8 cellular contexts compared by ENCODE assay signal in genomic region chr17:28644782-28645575, GRCh38.
A peak's percentile ranks its signal among the peaks of the same experiment; 100 is the strongest.
DNase-seq lines count a peak whose midpoint lies in the region; ATAC-seq and TF ChIP-seq lines count a peak whose summit lies in the region.

Gene BLTP2 (minus strand): TSS chr17:28645158. CDS start chr17:28645056, 102 bp downstream.

- ATAC-seq in HG03439 (IDR thresholded peaks at IDR 0.05; ENCODE audit: unreplicated experiment): peak; percentile 80

- peak; percentile 87 for TF ChIP-seq POLR2A in GM19193 (IDR thresholded peaks at IDR 0.05; ENCODE audit: extremely low read depth, insufficient read depth, insufficient read length)

- no peak for TF ChIP-seq CTCF in choroid plexus epithelial cell (conservative IDR thresholded peaks at IDR 0.05; ENCODE audit: low read depth, low read length)

- H3K4me3 ChIP-seq in choroid plexus epithelial cell (ENCODE audit: low read depth, low read length): peak within 1 kb of the TSS; percentile 81

- H3K27me3 ChIP-seq in layer of hippocampus (ENCODE audit: control insufficient read depth, insufficient read depth, low read length): no peaks in the 10 kb centered on the region

- peak within 1 kb of the TSS; percentile 82 for H3K27ac ChIP-seq in layer of hippocampus (ENCODE audit: low read depth, low read length)

- DNase-seq in AG20443 (ENCODE audit: low spot score): peak; percentile 100
- DNase-seq in NCI-H524 (lab: John Stamatoyannopoulos, UW): peak; percentile 95 to 97
- peak; percentile 94 to 95 for DNase-seq in activated CD4-positive, alpha-beta T cell treated with anti-CD3 and anti-CD28 coated beads for 4 hours
- DNase-seq in choroid plexus epithelial cell (ENCODE audit: low read depth): peak; percentile 96
- DNase-seq in stimulated activated CD4-positive, alpha-beta T cell treated with anti-CD3 and anti-CD28 coated beads, Interleukin-1b, Interleukin-23, amount 100 ng/mL, for 24 hours (ENCODE audit: low read depth in 4 of 4, low spot score in 1 of 4): peak; percentile 87 to 95 (median 92)

Comparison
In these comparisons a context has a peak if more than half of its experiments do, and no peak if none do; other contexts are left out.
1. Peak in every context shown above with its lines: DNase-seq, ATAC-seq, H3K4me3 ChIP-seq and H3K27ac ChIP-seq.